ENCODE assay signal across 1 cellular context in the genomic region with DNA sequence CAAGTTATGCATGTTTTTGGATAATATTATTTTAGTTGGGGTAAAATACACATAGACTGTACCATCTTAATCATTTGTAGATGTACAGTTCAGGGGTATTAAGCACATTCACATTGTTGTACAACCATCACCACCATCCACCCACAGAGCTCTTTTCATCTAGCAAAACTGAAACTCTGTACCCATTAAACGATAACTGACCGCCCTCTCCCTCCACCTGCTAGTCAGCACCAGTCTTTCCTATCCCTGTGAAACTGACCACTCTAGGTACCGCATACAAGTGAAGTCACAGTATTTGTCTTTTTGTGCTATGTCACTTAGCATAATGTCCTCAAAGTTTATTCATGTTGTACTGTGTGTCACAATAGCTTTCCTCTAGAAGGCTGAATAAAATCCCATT.
TF ChIP-seq lines count a peak whose summit lies in the region.

No MANE protein-coding gene starts in this region.

TF ChIP-seq in GM12878, 131 proteins besides CTCF, POLR2A, EP300 and RAD21 (continued from another document):
- TF ChIP-seq REST (IDR thresholded peaks at IDR 0.05; ENCODE audit: low read depth, low read length) (no peak), RBBP5 (conservative IDR thresholded peaks at IDR 0.05) (no peak), RFX5 (IDR thresholded peaks at IDR 0.05; ENCODE audit: low read depth, low read length) (no peak), USF1 (IDR thresholded peaks at IDR 0.05; ENCODE audit: borderline replicate concordance, extremely low read length, insufficient read depth, low read depth, low read length) (no peak), NFIC (IDR thresholded peaks at IDR 0.05; ENCODE audit: low read depth, low read length) (no peak)
